8 cellular contexts compared by ENCODE assay signal in genomic region chr17:10295728-10296343, GRCh38.
A peak's percentile ranks its signal among the peaks of the same experiment; 100 is the strongest.
DNase-seq lines count a peak whose midpoint lies in the region; ATAC-seq and TF ChIP-seq lines count a peak whose summit lies in the region.

No MANE protein-coding gene starts in this region.

- H3K9ac ChIP-seq in parathyroid adenoma: no peak overlapping the region

- no peak overlapping the region for H3K4me2 ChIP-seq in parathyroid adenoma (ENCODE audit: low read length)

- H3K36me3 Mint-ChIP-seq in activated B cell treated with CpG ODN at 0.5 μM for 24 hours (ENCODE audit: low read depth): no peaks in the 10 kb centered on the region
- H3K36me3 Mint-ChIP-seq in T-helper 17 cell (ENCODE audit: low read depth): no peaks in the 10 kb centered on the region

- peaks cover 12% of the 10 kb centered on the region for H3K9me3 ChIP-seq in AG04450 (ENCODE audit: control insufficient read depth, insufficient read depth, low read length)
- H3K9me3 ChIP-seq in parathyroid adenoma (ENCODE audit: control insufficient read depth, low read length): no peaks in the 10 kb centered on the region
- H3K9me3 ChIP-seq in T-helper 17 cell (ENCODE audit: control insufficient read depth, low read length, poor library complexity, severe bottlenecking): no peaks in the 10 kb centered on the region

- H3K4me3 Mint-ChIP-seq in activated B cell treated with CpG ODN at 0.5 μM for 24 hours (no peak overlapping the region), T-helper 17 cell (no peak overlapping the region)

- ATAC-seq in activated B cell treated with CpG ODN at 0.5 μM for 24 hours (ENCODE audit: low read depth) (peak; percentile 49), HG02623 (IDR thresholded peaks at IDR 0.05; ENCODE audit: unreplicated experiment) (no peak), T-helper 17 cell (no peak)

- H3K27ac Mint-ChIP-seq in activated B cell treated with CpG ODN at 0.5 μM for 24 hours (no peak overlapping the region), T-helper 17 cell (no peak overlapping the region)

- POLR2A ChIA-PET in AG04450 (lab: Yijun Ruan, JAX): no interaction called here
- POLR2A ChIA-PET in activated B cell treated with CpG ODN at 0.5 μM for 24 hours (lab: Charles Lee): no interaction called here

- intact Hi-C loops in activated B cell treated with CpG ODN at 0.5 μM for 24 hours (cut with micrococcal nuclease): loop anchor here (2.0 to 5.0 kb wide), 3 partner anchors 63 to 374 kb away; no protein-coding TSS in a partner anchor

- H3K4me3 ChIP-seq in AG04450 (ENCODE audit: low read depth, low read length) (no peak overlapping the region), GM12865 (ENCODE audit: low read depth, low read length) (no peak overlapping the region), fibroblast of villous mesenchyme (ENCODE audit: low read depth, low read length) (no peak overlapping the region), parathyroid adenoma (ENCODE audit: low read depth, low read length) (no peak overlapping the region)

- CTCF ChIA-PET in AG04450 (lab: Charles Lee): interaction anchor here (1.2 kb wide), 1 partner anchor 319 kb away, joined by 6 read pairs; no protein-coding TSS in a partner anchor
- CTCF ChIA-PET in activated B cell treated with CpG ODN at 0.5 μM for 24 hours (lab: Charles Lee): interaction anchor here (0.5 to 1.3 kb wide), 6 partner anchors 14 to 371 kb away, joined by 3 read pairs; no protein-coding TSS in a partner anchor

- no peaks in the 10 kb centered on the region for H3K9me3 Mint-ChIP-seq in activated B cell treated with CpG ODN at 0.5 μM for 24 hours

- H3K27ac ChIP-seq in AG04450 (ENCODE audit: low read depth, low read length) (no peak overlapping the region), parathyroid adenoma (no peak overlapping the region)

- H3K27me3 Mint-ChIP-seq in activated B cell treated with CpG ODN at 0.5 μM for 24 hours (peaks cover 10% of the 10 kb centered on the region), T-helper 17 cell (peaks cover 7% of the 10 kb centered on the region)

- peak; percentile 42 for TF ChIP-seq CTCF in AG04450 (IDR thresholded peaks at IDR 0.05; ENCODE audit: low read depth, low read length)
- peak; percentile 79 for TF ChIP-seq CTCF in GM12865 (IDR thresholded peaks at IDR 0.05; ENCODE audit: insufficient read depth, low read depth, low read length, missing control alignments)
- peak; percentile 79 for TF ChIP-seq CTCF in LNCAP (IDR thresholded peaks at IDR 0.05)
- TF ChIP-seq CTCF in activated B cell treated with CpG ODN at 0.5 μM for 24 hours (IDR thresholded peaks at IDR 0.05): no peak
- peak; percentile 79 for TF ChIP-seq CTCF in fibroblast of villous mesenchyme (IDR thresholded peaks at IDR 0.05; ENCODE audit: insufficient read depth, low read depth, low read length)
- TF ChIP-seq CTCF in parathyroid adenoma (IDR thresholded peaks at IDR 0.05): peak; percentile 43

- no peak overlapping the region for H2AFZ ChIP-seq in parathyroid adenoma

- no peak for DNase-seq in AG04450 (ENCODE audit: low read depth, low spot score)
- DNase-seq in GM12865 (ENCODE audit: low read depth): peak; percentile 75
- no peak for DNase-seq in activated B cell treated with CpG ODN at 0.5 μM for 24 hours
- DNase-seq in fibroblast of villous mesenchyme (ENCODE audit: low read depth): peak; percentile 74
- no peak for DNase-seq in T-helper 17 cell

- H3K27me3 ChIP-seq in AG04450 (ENCODE audit: control insufficient read depth, insufficient read depth, low read length) (no peaks in the 10 kb centered on the region), parathyroid adenoma (ENCODE audit: control insufficient read depth, insufficient read depth, low read length) (no peaks in the 10 kb centered on the region)

- no peaks in the 10 kb centered on the region for H3K79me2 ChIP-seq in parathyroid adenoma

- H3K4me1 Mint-ChIP-seq in activated B cell treated with CpG ODN at 0.5 μM for 24 hours (peaks cover 8% of the 10 kb centered on the region), T-helper 17 cell (no peaks in the 10 kb centered on the region)

- H3K36me3 ChIP-seq in parathyroid adenoma (ENCODE audit: control insufficient read depth, insufficient read depth, low read length): no peaks in the 10 kb centered on the region

- H3K4me1 ChIP-seq in parathyroid adenoma: no peaks in the 10 kb centered on the region

Comparison
In these comparisons a context has a peak if more than half of its experiments do, and no peak if none do; other contexts are left out.
1. DNase-seq: peak in GM12865 (single experiment) and fibroblast of villous mesenchyme (single experiment); none in AG04450 (single experiment), activated B cell treated with CpG ODN at 0.5 μM for 24 hours (single experiment) and T-helper 17 cell (0 of 3).